ENCODE assay signal across 34 cellular contexts in genomic region chr3:19467761-19468160, GRCh38.
"Had no signal": no experiment of that assay in that cellular context is flagged by ENCODE, and none has a peak within 500 bp of the region (broad histone marks: within the 10 kb centered on the region; RNA-seq: fewer than 3 reads in every experiment).

No MANE protein-coding gene starts in this region.

- H3K9me3 Mint-ChIP-seq: activated T-helper 1 cell treated with anti-CD3 and anti-CD28 coated beads, Interleukin-12 subunit alpha, Interleukin-12 subunit beta, Interleukin-2, Interleukin-4 antibody, amounts not matched to agents 30 ng/mL and 10 ng/mL and 1 ng/mL, durations not matched to agents 14 hours and 24 hours and 36 hours had no signal

- H3K36me3 Mint-ChIP-seq: activated naive CD8-positive, alpha-beta T cell treated with anti-CD3 and anti-CD28 coated beads for 36 hours had no signal

- H3K27me3 Mint-ChIP-seq: brain, progenitor cell of endocrine pancreas had no signal

- H3K4me1 Mint-ChIP-seq: activated naive CD8-positive, alpha-beta T cell treated with anti-CD3 and anti-CD28 coated beads for 36 hours; nephron had no signal

- H3K27me3 ChIP-seq: adrenal gland, dorsolateral prefrontal cortex, heart right ventricle, left lung, neutrophil, ovary, right lobe of liver, testis, transverse colon, vagina had no signal

- H3K4me1 ChIP-seq: adrenal gland, heart right ventricle, left lung, lower lobe of right lung, right lobe of liver, testis, transverse colon, vagina had no signal

- ATAC-seq: activated CD4-positive, CD25-positive, alpha-beta regulatory T cell treated with anti-CD3 and anti-CD28 coated beads, Interleukin-2, amount 50 U/mL, for 24 hours; heart right ventricle; left lung; lower lobe of right lung; mucosa of descending colon; right lobe of liver; stimulated activated naive CD8-positive, alpha-beta T cell treated with anti-CD3 and anti-CD28 coated beads, Interleukin-15, Interleukin-2, amounts not matched to agents 100 U/mL and 50 U/mL, for 24 hours had no signal

- H3K27ac ChIP-seq: adrenal gland, coronary artery, dorsolateral prefrontal cortex, heart right ventricle, left lung, lower lobe of right lung, neutrophil, ovary, right lobe of liver, testis, transverse colon, vagina, VCaP had no signal

- H3K27ac Mint-ChIP-seq: activated naive CD4-positive, alpha-beta T cell treated with anti-CD3 and anti-CD28 coated beads for 36 hours; activated naive CD8-positive, alpha-beta T cell treated with anti-CD3 and anti-CD28 coated beads for 36 hours; activated T-helper 1 cell treated with anti-CD3 and anti-CD28 coated beads, Interleukin-12 subunit alpha, Interleukin-12 subunit beta, Interleukin-2, Interleukin-4 antibody, amounts not matched to agents 30 ng/mL and 10 ng/mL and 1 ng/mL, durations not matched to agents 14 hours and 24 hours and 36 hours; brain; progenitor cell of endocrine pancreas had no signal

- H3K4me3 Mint-ChIP-seq: activated naive CD4-positive, alpha-beta T cell treated with anti-CD3 and anti-CD28 coated beads for 36 hours; activated naive CD8-positive, alpha-beta T cell treated with anti-CD3 and anti-CD28 coated beads for 36 hours; activated T-helper 1 cell treated with anti-CD3 and anti-CD28 coated beads, Interleukin-12 subunit alpha, Interleukin-12 subunit beta, Interleukin-2, Interleukin-4 antibody, amounts not matched to agents 30 ng/mL and 10 ng/mL and 1 ng/mL, durations not matched to agents 14 hours and 24 hours and 36 hours; brain; nephron had no signal

- H3K36me3 ChIP-seq: adrenal gland, heart right ventricle, left lung, lower lobe of right lung, neutrophil, ovary, right lobe of liver, transverse colon, vagina had no signal

- H3K4me3 ChIP-seq: adrenal gland, coronary artery, dorsolateral prefrontal cortex, heart right ventricle, left lung, lower lobe of right lung, mucosa of descending colon, ovary, right lobe of liver, testis, transverse colon, vagina had no signal

- H3K9me3 ChIP-seq: adrenal gland, lower lobe of right lung, mucosa of descending colon, neutrophil, ovary, right lobe of liver, testis, transverse colon, vagina had no signal

- DNase-seq: activated CD4-positive, alpha-beta T cell treated with anti-CD3 and anti-CD28 coated beads for 48 hours; activated CD4-positive, alpha-beta T cell treated with anti-CD3 and anti-CD28 coated beads, Interleukin-2, amount 50 U/mL, for 48 hours; activated CD8-positive, alpha-beta memory T cell treated with anti-CD3 and anti-CD28 coated beads for 24 hours; activated effector memory CD4-positive, alpha-beta T cell treated with anti-CD3 and anti-CD28 coated beads, Interleukin-2, amount 50 U/mL, for 16 hours; activated naive CD4-positive, alpha-beta T cell treated with anti-CD3 and anti-CD28 coated beads for 36 hours; activated naive CD8-positive, alpha-beta T cell treated with anti-CD3 and anti-CD28 coated beads for 36 hours; activated T-cell treated with anti-CD3 and anti-CD28 coated beads, Interleukin-2, amount 50 U/mL, for 1 hour; adrenal gland; aorta; dorsolateral prefrontal cortex; effector memory CD4-positive, alpha-beta T cell; foreskin fibroblast; heart right ventricle; left lung; lower lobe of right lung; mesenchymal stem cell; mucosa of descending colon; ovary; right lobe of liver; stimulated activated CD4-positive, alpha-beta T cell treated with anti-CD3 and anti-CD28 coated beads, Interleukin-12 subunit alpha, Interleukin-12 subunit beta, amount 100 ng/mL, for 4 hours; stimulated activated CD4-positive, alpha-beta T cell treated with anti-CD3 and anti-CD28 coated beads, Interleukin-4, amount 100 ng/mL, for 1 hour; stimulated activated naive CD8-positive, alpha-beta T cell treated with anti-CD3 and anti-CD28 coated beads, Interleukin-15, Interleukin-2, amounts not matched to agents 100 U/mL and 50 U/mL, for 24 hours; T-helper 9 cell; testis; transverse colon had no signal
